In genomic region chr20:24158271-24158670, GRCh38 we compare ENCODE assay signal across 26 cellular contexts.
"Had no signal": no experiment of that assay in that cellular context is flagged by ENCODE, and none has a peak within 500 bp of the region (broad histone marks: within the 10 kb centered on the region; RNA-seq: fewer than 3 reads in every experiment).

No MANE protein-coding gene starts in this region.

- H3K36me3 Mint-ChIP-seq: activated CD4-positive, alpha-beta memory T cell treated with anti-CD3 and anti-CD28 coated beads for 36 hours had no signal

- H3K9me3 Mint-ChIP-seq: activated CD4-positive, alpha-beta memory T cell treated with anti-CD3 and anti-CD28 coated beads for 36 hours; activated CD4-positive, alpha-beta T cell treated with anti-CD3 and anti-CD28 coated beads, Interleukin-2, amount 10 ng/mL, durations not matched to agents 24 days and 14 days; activated T-helper 17 cell treated with anti-CD3 and anti-CD28 coated beads, Interleukin-2, amount 50 U/mL, for 72 hours had no signal

- H3K4me3 Mint-ChIP-seq: activated CD4-positive, alpha-beta memory T cell treated with anti-CD3 and anti-CD28 coated beads for 36 hours; activated CD4-positive, alpha-beta T cell treated with anti-CD3 and anti-CD28 coated beads, Interleukin-2, amount 10 ng/mL, durations not matched to agents 24 days and 14 days; activated T-helper 17 cell treated with anti-CD3 and anti-CD28 coated beads, Interleukin-2, amount 50 U/mL, for 72 hours; nephron had no signal

- ATAC-seq: activated CD4-positive, CD25-positive, alpha-beta regulatory T cell treated with anti-CD3 and anti-CD28 coated beads, Interleukin-2, amount 50 U/mL, for 24 hours; activated T-helper 17 cell treated with anti-CD3 and anti-CD28 coated beads, Interleukin-2, amount 50 U/mL, for 72 hours; esophagus mucosa; foreskin keratinocyte; heart left ventricle; left lobe of liver; right cardiac atrium had no signal

- H3K27ac Mint-ChIP-seq: activated CD4-positive, alpha-beta memory T cell treated with anti-CD3 and anti-CD28 coated beads for 36 hours; activated CD4-positive, alpha-beta T cell treated with anti-CD3 and anti-CD28 coated beads, Interleukin-2, amount 10 ng/mL, durations not matched to agents 24 days and 14 days; activated T-helper 17 cell treated with anti-CD3 and anti-CD28 coated beads, Interleukin-2, amount 50 U/mL, for 72 hours; nephron had no signal

- DNase-seq: activated CD4-positive, alpha-beta memory T cell treated with anti-CD3 and anti-CD28 coated beads for 36 hours; activated CD4-positive, alpha-beta T cell treated with anti-CD3 and anti-CD28 coated beads, Interleukin-2, amount 10 ng/mL, durations not matched to agents 24 days and 14 days; activated CD8-positive, alpha-beta memory T cell treated with anti-CD3 and anti-CD28 coated beads, Interleukin-2, amount 50 U/mL, for 4 hours; activated gamma-delta T cell treated with Interleukin-2 at 50 U/mL for 16 hours; activated naive CD4-positive, alpha-beta T cell treated with anti-CD3 and anti-CD28 coated beads, Interleukin-2, amount 50 U/mL, for 16 hours; activated T-cell treated with anti-CD3 and anti-CD28 coated beads, Interleukin-2, amount 50 U/mL, for 1 hour; amniotic stem cell; brain microvascular endothelial cell; caudate nucleus; foreskin keratinocyte; hypothalamus; mesendoderm; posterior cingulate gyrus; right cardiac atrium; spleen; stimulated activated CD4-positive, alpha-beta T cell treated with anti-CD3 and anti-CD28 coated beads, Interleukin-2, amount 100 ng/mL, for 48 hours; stimulated activated naive CD4-positive, alpha-beta T cell treated with Interleukin-2 at 50 U/mL for 16 hours; T-helper 9 cell; trophoblast cell; WERI-Rb-1 had no signal

- H3K4me1 Mint-ChIP-seq: activated T-helper 17 cell treated with anti-CD3 and anti-CD28 coated beads, Interleukin-2, amount 50 U/mL, for 72 hours had no signal
